In the genomic region with DNA sequence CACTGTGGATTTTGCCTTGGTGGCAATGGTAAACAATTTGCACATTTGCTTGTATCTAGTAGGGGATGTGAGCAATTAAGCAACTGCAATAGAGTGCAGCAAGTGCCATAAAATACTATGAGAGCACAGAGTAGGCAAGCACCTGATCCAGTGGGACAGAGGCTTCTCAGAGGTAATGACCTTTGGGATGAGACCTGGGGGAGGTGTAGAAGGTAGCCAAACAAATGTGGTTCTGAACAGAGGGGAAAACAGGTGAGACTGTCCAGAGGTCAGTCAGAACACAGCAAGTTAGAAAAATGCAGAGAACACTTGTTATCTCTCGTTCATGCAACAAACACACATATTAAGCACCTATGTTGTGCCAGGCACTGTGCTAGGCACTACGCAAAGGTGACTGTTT, we compare ENCODE assay signal across 1 cellular context.
TF ChIP-seq lines count a peak whose summit lies in the region.

No MANE protein-coding gene starts in this region.

TF ChIP-seq in liver, 16 proteins besides CTCF, POLR2A, EP300 and RAD21 (continued from another document):
- TF ChIP-seq, protein P1, sequence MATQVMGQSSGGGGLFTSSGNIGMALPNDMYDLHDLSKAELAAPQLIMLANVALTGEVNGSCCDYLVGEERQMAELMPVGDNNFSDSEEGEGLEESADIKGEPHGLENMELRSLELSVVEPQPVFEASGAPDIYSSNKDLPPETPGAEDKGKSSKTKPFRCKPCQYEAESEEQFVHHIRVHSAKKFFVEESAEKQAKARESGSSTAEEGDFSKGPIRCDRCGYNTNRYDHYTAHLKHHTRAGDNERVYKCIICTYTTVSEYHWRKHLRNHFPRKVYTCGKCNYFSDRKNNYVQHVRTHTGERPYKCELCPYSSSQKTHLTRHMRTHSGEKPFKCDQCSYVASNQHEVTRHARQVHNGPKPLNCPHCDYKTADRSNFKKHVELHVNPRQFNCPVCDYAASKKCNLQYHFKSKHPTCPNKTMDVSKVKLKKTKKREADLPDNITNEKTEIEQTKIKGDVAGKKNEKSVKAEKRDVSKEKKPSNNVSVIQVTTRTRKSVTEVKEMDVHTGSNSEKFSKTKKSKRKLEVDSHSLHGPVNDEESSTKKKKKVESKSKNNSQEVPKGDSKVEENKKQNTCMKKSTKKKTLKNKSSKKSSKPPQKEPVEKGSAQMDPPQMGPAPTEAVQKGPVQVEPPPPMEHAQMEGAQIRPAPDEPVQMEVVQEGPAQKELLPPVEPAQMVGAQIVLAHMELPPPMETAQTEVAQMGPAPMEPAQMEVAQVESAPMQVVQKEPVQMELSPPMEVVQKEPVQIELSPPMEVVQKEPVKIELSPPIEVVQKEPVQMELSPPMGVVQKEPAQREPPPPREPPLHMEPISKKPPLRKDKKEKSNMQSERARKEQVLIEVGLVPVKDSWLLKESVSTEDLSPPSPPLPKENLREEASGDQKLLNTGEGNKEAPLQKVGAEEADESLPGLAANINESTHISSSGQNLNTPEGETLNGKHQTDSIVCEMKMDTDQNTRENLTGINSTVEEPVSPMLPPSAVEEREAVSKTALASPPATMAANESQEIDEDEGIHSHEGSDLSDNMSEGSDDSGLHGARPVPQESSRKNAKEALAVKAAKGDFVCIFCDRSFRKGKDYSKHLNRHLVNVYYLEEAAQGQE (IDR thresholded peaks at IDR 0.05), result no peak
- peak; percentile 55 for TF ChIP-seq SP1 (IDR thresholded peaks at IDR 0.05)
TF ChIP-seq in liver: peak in this region for 3.
